Comparison of ENCODE assay signal across 11 cellular contexts in genomic region chr19:7859087-7859486, GRCh38. TPM values are rescaled to one million over a fixed set of nuclear protein-coding genes. Genes with fewer than 3 reads are reported as not detected.
A peak's percentile ranks its signal among the peaks of the same experiment; 100 is the strongest.
DNase-seq lines count a peak whose midpoint lies in the region; ATAC-seq and TF ChIP-seq lines count a peak whose summit lies in the region.
"Not testable (repeated sequence)": the region's sequence is repeated elsewhere in the genome, so short reads cannot be mapped to it uniquely, and the experiment has no call there.
"Had no signal": no experiment of that assay in that cellular context is flagged by ENCODE, and none has a peak within 500 bp of the region (broad histone marks: within the 10 kb centered on the region; RNA-seq: fewer than 3 reads in every experiment).

No MANE protein-coding gene starts in this region.

- not testable (repeated sequence) for TF ChIP-seq CTCF in GM10266 (IDR thresholded peaks at IDR 0.05; ENCODE audit: control insufficient read depth, insufficient read depth, low read depth, missing control alignments); HEK293 (tag by site-specific recombination; IDR thresholded peaks at IDR 0.05); WTC11 (IDR thresholded peaks at IDR 0.05); spleen (IDR thresholded peaks at IDR 0.05 in 8 of 11, conservative IDR thresholded peaks at IDR 0.05 in 3 of 11)

- H3K9me3 ChIP-seq in HEK293 (ENCODE audit: control insufficient read depth, insufficient read depth, low read depth, low read length); spleen: not testable (repeated sequence)

- intact Hi-C loops in Right ventricle myocardium inferior (cut with DNase I); spleen (cut with DNase I; ENCODE audit: low total_unique reads): not testable (repeated sequence)

- POLR2A ChIA-PET in HEK293 (lab: Yijun Ruan, JAX): not testable (repeated sequence)
- POLR2A ChIA-PET in WTC11 (lab: Charles Lee): interaction anchor here (2.6 kb wide), 1 partner anchor 10 kb away, joined by 19 read pairs; no protein-coding TSS in a partner anchor

- peaks cover 12% of the 10 kb centered on the region for H3K4me1 Mint-ChIP-seq in WTC11

- not testable (repeated sequence) for TF ChIP-seq POLR2A in spleen (IDR thresholded peaks at IDR 0.05)

- H3K27me3 ChIP-seq in H7 (ENCODE audit: control insufficient read depth, insufficient read depth, low read length) (peaks cover 68% of the 10 kb centered on the region), spleen (replicated peaks in 1 of 7) (peaks cover 2 to 85% (median 49%) of the 10 kb centered on the region in 7 donors)

- WGBS in spleen, 5 donors: 94 to 98% (median 94%) methylated on average over 8 of the region's 8 CpGs

- peak; percentile 12 for DNase-seq in 8988T
- peak; percentile 11 for DNase-seq in GM10266 (ENCODE audit: extremely low spot score)
- DNase-seq in H7: peak; percentile 30
- not testable (repeated sequence) for DNase-seq in WTC11 (ENCODE audit: low spot score)
- DNase-seq in Right ventricle myocardium inferior (ENCODE audit: missing footprints): peak; percentile 30
- DNase-seq in spleen: peak; percentile 31

- H3K36me3 ChIP-seq in H7 (replicated peaks; ENCODE audit: control insufficient read depth, insufficient read depth, low read length): not testable (repeated sequence)
- H3K36me3 ChIP-seq in HEK293 (ENCODE audit: control insufficient read depth in 2 of 2, insufficient read depth in 1 of 2, low read length in 2 of 2) (peaks cover 0 to 13% of the 10 kb centered on the region in 2 experiments; a peak in 1 of 3 replicates), spleen (peaks cover 0 to 63% (median 0%) of the 10 kb centered on the region in 6 donors)

- H3K4me1 ChIP-seq in HEK293 (ENCODE audit: control insufficient read depth, insufficient read depth, low read length): not testable (repeated sequence)
- H3K4me1 ChIP-seq in spleen: peaks cover 8 to 31% (median 20%) of the 10 kb centered on the region in 6 donors

- peak overlapping the region; percentile 25; the same call in 1 of the 2 replicates for H3K4me3 Mint-ChIP-seq in WTC11

- H3K4me3 ChIP-seq in H7 (ENCODE audit: insufficient read depth, low read depth, low read length); HEK293 (ENCODE audit: low read depth, low read length); spleen: not testable (repeated sequence)

- CTCF ChIA-PET in HEK293 (lab: Yijun Ruan, JAX) (interaction anchor here (0.9 to 2.8 kb wide), 3 partner anchors 10 to 86 kb away, joined by 3 to 21 read pairs (median 4); partner anchors contain the start of gene SNAPC2), WTC11 (lab: Charles Lee) (interaction anchor here (1.2 to 3.1 kb wide), 6 partner anchors 10 to 178 kb away, joined by 3 to 65 read pairs (median 16); partner anchors contain the start of genes SNAPC2 and TRAPPC5)

- not testable (repeated sequence) for H3K27ac Mint-ChIP-seq in WTC11

- peaks cover 73% of the 10 kb centered on the region for H3K27me3 Mint-ChIP-seq in WTC11 (ENCODE audit: low read depth)

- not testable (repeated sequence) for H3K9me3 Mint-ChIP-seq in WTC11

- not testable (repeated sequence) for H3K36me3 Mint-ChIP-seq in WTC11

- not testable (repeated sequence) for ATAC-seq in WTC11, Right ventricle myocardium inferior

- not testable (repeated sequence) for H3K27ac ChIP-seq in HEK293 (ENCODE audit: extremely low read depth, low read depth, low read length); spleen

TF ChIP-seq in HEK293, 187 proteins besides CTCF, POLR2A, EP300 and RAD21:
- TF ChIP-seq ZIC2 (tag by site-specific recombination; IDR thresholded peaks at IDR 0.05): peak; percentile 96
TF ChIP-seq in HEK293: peak in this region for 1; not testable (repeated sequence) for 186.

RNA-seq across cellular contexts. Expression of gene PRR36, which starts 15.1 kb away (rescaled TPM):
- 0.14 and 0.22 TPM in 2 replicates for total RNA-seq in H7 (2014; rRNA removed; shearing (Covaris generic))
- total RNA-seq in WTC11 (2021): 21.9 to 34.3 TPM (median 31.0 TPM) in 3 replicates
- not detected for total RNA-seq in Right ventricle myocardium inferior
- under 1 TPM in 4 of 7 donors, not detected in 3; 0.09 to 0.43 (median 0.21) TPM for total RNA-seq in spleen
- under 1 TPM; 0.02 to 0.06 (median 0.06) TPM for polyA plus RNA-seq in spleen
- total RNA-seq: GM12878 had no signal
- polyA plus RNA-seq: AG04450 had no signal

RNA-seq across cellular contexts. Expression of gene EVI5L, which starts 29.1 kb away (rescaled TPM):
- 3.5 and 5.0 TPM in 2 replicates for total RNA-seq in H7 (2014; rRNA removed; shearing (Covaris generic))
- total RNA-seq in WTC11 (2021) (10.5 to 13.7 TPM (median 13.6 TPM) in 3 replicates), Right ventricle myocardium inferior (21.5 TPM), spleen (10 to 100 TPM in 5 of 7 donors, 1 to 10 TPM in 2; 8.6 to 22.8 (median 13.8) TPM)
- 1 to 10 TPM; 3.7 to 9.3 (median 3.7) TPM for polyA plus RNA-seq in spleen

RNA-seq across cellular contexts. Expression of gene LRRC8E, which starts 29.2 kb away (rescaled TPM):
- 1.6 and 4.0 TPM in 2 replicates for total RNA-seq in H7 (2014; rRNA removed; shearing (Covaris generic))
- total RNA-seq in WTC11 (2021): 3.0 to 3.6 TPM (median 3.1 TPM) in 3 replicates
- total RNA-seq in Right ventricle myocardium inferior: 2.5 TPM
- total RNA-seq in spleen: under 1 TPM in 1 of 7 donors, not detected in 6; 0.37 TPM
- polyA plus RNA-seq in spleen: under 1 TPM in 1 of 3 donors, not detected in 2; 0.08 TPM
- total RNA-seq: CD4-positive, alpha-beta T cell; CD8-positive, alpha-beta T cell; GM12878 had no signal

RNA-seq across cellular contexts. Expression of gene MAP2K7, which starts 44.6 kb away (rescaled TPM):
- 21.1 and 24.3 TPM in 2 replicates for total RNA-seq in H7 (2014; rRNA removed; shearing (Covaris generic))
- total RNA-seq in WTC11 (2021) (39.4 to 46.9 TPM (median 46.3 TPM) in 3 replicates), Right ventricle myocardium inferior (28.0 TPM), spleen (10 to 100 TPM; 19.5 to 41.3 (median 32.9) TPM)
- polyA plus RNA-seq in spleen: 10 to 100 TPM; 12.4 to 44.3 (median 18.9) TPM

RNA-seq across cellular contexts. Expression of gene TGFBR3L, which starts 55.5 kb away (rescaled TPM):
- total RNA-seq in H7 (2014; rRNA removed; shearing (Covaris generic)): 1.7 TPM in 1 of 2 replicates, not detected in the other
- total RNA-seq in WTC11 (2021) (4.1 to 7.4 TPM (median 6.5 TPM) in 3 replicates), Right ventricle myocardium inferior (7.2 TPM), spleen (not detected)
- under 1 TPM in 1 of 3 donors, not detected in 2; 0.11 TPM for polyA plus RNA-seq in spleen
- polyA plus RNA-seq: AG04450 had no signal

Comparison
In these comparisons a context has a peak if more than half of its experiments do, and no peak if none do; other contexts are left out.
1. RNA of gene PRR36, which starts 15.1 kb away (total RNA-seq): 21.9 to 34.3 TPM in WTC11; 0.14 to 0.22 TPM in H7, 0.09 to 0.43 TPM in spleen and not detected in Right ventricle myocardium inferior (single experiment); every median in the first group is over 10 times any median in the second.